ENCODE assay signal across 1 cellular context in the genomic region with DNA sequence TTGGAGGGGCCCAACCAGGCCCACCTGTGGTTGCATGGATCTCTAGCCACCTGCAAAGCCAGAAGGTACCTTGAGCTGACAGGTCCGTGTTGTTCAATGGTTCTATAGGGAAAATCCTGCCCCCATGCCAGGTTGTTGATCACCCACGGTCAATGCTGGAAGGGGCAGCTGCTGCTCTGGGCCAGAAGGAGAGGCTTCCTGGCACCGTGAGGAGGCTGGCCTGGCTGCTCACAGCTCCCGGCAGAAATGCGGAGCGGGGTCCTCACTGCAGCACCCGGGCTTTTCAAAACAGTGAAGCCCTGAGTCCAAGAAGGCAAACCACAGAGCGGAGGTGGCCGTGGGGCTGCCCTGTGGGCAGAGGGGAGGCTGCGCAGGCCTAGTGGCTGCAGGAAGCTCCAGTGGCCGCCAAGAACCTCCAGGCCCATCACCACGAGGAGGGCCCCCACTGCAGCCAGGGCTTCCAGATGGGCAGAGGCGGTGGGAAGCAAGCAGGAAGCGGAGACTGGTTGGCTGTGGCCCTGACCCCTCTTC.
TF ChIP-seq lines count a peak whose summit lies in the region.

No MANE protein-coding gene starts in this region.

TF ChIP-seq in GM12878, 131 proteins besides CTCF, POLR2A, EP300 and RAD21:
- TF ChIP-seq, protein P1, sequence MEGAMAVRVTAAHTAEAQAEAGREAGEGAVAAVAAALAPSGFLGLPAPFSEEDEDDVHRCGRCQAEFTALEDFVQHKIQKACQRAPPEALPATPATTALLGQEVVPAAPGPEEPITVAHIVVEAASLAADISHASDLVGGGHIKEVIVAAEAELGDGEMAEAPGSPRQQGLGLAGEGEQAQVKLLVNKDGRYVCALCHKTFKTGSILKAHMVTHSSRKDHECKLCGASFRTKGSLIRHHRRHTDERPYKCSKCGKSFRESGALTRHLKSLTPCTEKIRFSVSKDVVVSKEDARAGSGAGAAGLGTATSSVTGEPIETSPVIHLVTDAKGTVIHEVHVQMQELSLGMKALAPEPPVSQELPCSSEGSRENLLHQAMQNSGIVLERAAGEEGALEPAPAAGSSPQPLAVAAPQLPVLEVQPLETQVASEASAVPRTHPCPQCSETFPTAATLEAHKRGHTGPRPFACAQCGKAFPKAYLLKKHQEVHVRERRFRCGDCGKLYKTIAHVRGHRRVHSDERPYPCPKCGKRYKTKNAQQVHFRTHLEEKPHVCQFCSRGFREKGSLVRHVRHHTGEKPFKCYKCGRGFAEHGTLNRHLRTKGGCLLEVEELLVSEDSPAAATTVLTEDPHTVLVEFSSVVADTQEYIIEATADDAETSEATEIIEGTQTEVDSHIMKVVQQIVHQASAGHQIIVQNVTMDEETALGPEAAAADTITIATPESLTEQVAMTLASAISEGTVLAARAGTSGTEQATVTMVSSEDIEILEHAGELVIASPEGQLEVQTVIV (IDR thresholded peaks at IDR 0.05; ENCODE audit: borderline replicate concordance, partially characterized antibody): no peak
- TF ChIP-seq, protein P2, sequence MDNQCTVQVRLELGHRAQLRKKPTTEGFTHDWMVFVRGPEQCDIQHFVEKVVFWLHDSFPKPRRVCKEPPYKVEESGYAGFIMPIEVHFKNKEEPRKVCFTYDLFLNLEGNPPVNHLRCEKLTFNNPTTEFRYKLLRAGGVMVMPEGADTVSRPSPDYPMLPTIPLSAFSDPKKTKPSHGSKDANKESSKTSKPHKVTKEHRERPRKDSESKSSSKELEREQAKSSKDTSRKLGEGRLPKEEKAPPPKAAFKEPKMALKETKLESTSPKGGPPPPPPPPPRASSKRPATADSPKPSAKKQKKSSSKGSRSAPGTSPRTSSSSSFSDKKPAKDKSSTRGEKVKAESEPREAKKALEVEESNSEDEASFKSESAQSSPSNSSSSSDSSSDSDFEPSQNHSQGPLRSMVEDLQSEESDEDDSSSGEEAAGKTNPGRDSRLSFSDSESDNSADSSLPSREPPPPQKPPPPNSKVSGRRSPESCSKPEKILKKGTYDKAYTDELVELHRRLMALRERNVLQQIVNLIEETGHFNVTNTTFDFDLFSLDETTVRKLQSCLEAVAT (IDR thresholded peaks at IDR 0.05): no peak
- TF ChIP-seq NRF1 (conservative IDR thresholded peaks at IDR 0.05; ENCODE audit: low read depth, low read length) (no peak), POLR2AphosphoS2 (IDR thresholded peaks at IDR 0.05; ENCODE audit: low read depth, low read length) (peak; percentile 29; the same call in 1 of the 2 replicates), GABPA (IDR thresholded peaks at IDR 0.05; ENCODE audit: low read depth) (no peak)
- TF ChIP-seq, protein P3, sequence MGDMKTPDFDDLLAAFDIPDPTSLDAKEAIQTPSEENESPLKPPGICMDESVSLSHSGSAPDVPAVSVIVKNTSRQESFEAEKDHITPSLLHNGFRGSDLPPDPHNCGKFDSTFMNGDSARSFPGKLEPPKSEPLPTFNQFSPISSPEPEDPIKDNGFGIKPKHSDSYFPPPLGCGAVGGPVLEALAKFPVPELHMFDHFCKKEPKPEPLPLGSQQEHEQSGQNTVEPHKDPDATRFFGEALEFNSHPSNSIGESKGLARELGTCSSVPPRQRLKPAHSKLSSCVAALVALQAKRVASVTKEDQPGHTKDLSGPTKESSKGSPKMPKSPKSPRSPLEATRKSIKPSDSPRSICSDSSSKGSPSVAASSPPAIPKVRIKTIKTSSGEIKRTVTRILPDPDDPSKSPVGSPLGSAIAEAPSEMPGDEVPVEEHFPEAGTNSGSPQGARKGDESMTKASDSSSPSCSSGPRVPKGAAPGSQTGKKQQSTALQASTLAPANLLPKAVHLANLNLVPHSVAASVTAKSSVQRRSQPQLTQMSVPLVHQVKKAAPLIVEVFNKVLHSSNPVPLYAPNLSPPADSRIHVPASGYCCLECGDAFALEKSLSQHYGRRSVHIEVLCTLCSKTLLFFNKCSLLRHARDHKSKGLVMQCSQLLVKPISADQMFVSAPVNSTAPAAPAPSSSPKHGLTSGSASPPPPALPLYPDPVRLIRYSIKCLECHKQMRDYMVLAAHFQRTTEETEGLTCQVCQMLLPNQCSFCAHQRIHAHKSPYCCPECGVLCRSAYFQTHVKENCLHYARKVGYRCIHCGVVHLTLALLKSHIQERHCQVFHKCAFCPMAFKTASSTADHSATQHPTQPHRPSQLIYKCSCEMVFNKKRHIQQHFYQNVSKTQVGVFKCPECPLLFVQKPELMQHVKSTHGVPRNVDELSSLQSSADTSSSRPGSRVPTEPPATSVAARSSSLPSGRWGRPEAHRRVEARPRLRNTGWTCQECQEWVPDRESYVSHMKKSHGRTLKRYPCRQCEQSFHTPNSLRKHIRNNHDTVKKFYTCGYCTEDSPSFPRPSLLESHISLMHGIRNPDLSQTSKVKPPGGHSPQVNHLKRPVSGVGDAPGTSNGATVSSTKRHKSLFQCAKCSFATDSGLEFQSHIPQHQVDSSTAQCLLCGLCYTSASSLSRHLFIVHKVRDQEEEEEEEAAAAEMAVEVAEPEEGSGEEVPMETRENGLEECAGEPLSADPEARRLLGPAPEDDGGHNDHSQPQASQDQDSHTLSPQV (IDR thresholded peaks at IDR 0.05): no peak
